31 cellular contexts compared by ENCODE assay signal in genomic region chr11:125401235-125401634, GRCh38.
DNase-seq lines count a peak whose midpoint lies in the region; ATAC-seq and TF ChIP-seq lines count a peak whose summit lies in the region.
"Had no signal": no experiment of that assay in that cellular context is flagged by ENCODE, and none has a peak within 500 bp of the region (broad histone marks: within the 10 kb centered on the region; RNA-seq: fewer than 3 reads in every experiment).

No MANE protein-coding gene starts in this region.

- H3K79me2 ChIP-seq in GM23338 (replicated peaks; ENCODE audit: insufficient read depth) (no peaks in the 10 kb centered on the region), hepatocyte (no peaks in the 10 kb centered on the region)

- H3K4me3 Mint-ChIP-seq in GM23338 (peak overlapping the region; percentile 9; the same call in 1 of the 3 replicates), WTC11 (no peak overlapping the region)
- H3K4me3 Mint-ChIP-seq: activated CD4-positive, alpha-beta memory T cell treated with anti-CD3 and anti-CD28 coated beads for 36 hours; activated naive CD8-positive, alpha-beta T cell treated with anti-CD3 and anti-CD28 coated beads, Interleukin-2, amount 10 ng/mL, durations not matched to agents 7 days and 5 days; stimulated activated memory B cell treated with anti-CD40 and anti-IgM and Interleukin-4, amounts not matched to agents 10 μg/mL and 1 μg/mL and 100 μg/mL, for 72 hours had no signal

- peaks cover 56% of the 10 kb centered on the region for H3K4me1 Mint-ChIP-seq in GM23338
- H3K4me1 Mint-ChIP-seq in WTC11, result peaks cover 62% of the 10 kb centered on the region

- peak; percentile 35 for DNase-seq in GM23338 (ENCODE audit: low spot score)
- DNase-seq in WTC11 (ENCODE audit: low spot score), result no peak
- no peak for DNase-seq in hepatocyte (ENCODE audit: low spot score)
- peak; percentile 18 for DNase-seq in putamen (ENCODE audit: low spot score)
- DNase-seq in retina, result no peak
- no peak for DNase-seq in inferior parietal cortex (ENCODE audit: extremely low spot score)
- no peak for DNase-seq in activated naive CD4-positive, alpha-beta T cell treated with anti-CD3 and anti-CD28 coated beads, Interleukin-2, amount 50 U/mL, for 16 hours
- no peak for DNase-seq in NCI-H1436 treated with DMSO at 0.1 percent for 48 hours (lab: John Stamatoyannopoulos, UW)
- DNase-seq: ACHN; activated CD4-positive, alpha-beta memory T cell treated with anti-CD3 and anti-CD28 coated beads for 36 hours; activated CD4-positive, CD25-positive, alpha-beta regulatory T cell; activated CD8-positive, alpha-beta memory T cell treated with anti-CD3 and anti-CD28 coated beads, Interleukin-2, amount 50 U/mL, for 48 hours; activated naive CD8-positive, alpha-beta T cell treated with anti-CD3 and anti-CD28 coated beads, Interleukin-2, amount 10 ng/mL, durations not matched to agents 7 days and 5 days; Calu3; effector CD4-positive, alpha-beta T cell; foreskin melanocyte; NCI-H1092; NCI-H2029; NCI-H2227 treated with DMSO at 0.1 percent for 48 hours; NCI-H774; stimulated activated CD4-positive, alpha-beta T cell treated with anti-CD3 and anti-CD28 coated beads, Interleukin-4, amount 100 ng/mL, for 1 hour; T1000; uterus had no signal

- H2AFZ ChIP-seq in GM23338 (peak overlapping the region; percentile 44; the same call in 1 of the 2 replicates), hepatocyte (no peak overlapping the region)

- H3K4me2 ChIP-seq in GM23338, result peak overlapping the region; percentile 15; the same call in 1 of the 2 replicates
- no peak overlapping the region for H3K4me2 ChIP-seq in hepatocyte
- H3K4me2 ChIP-seq: BLaER1 had no signal

- H3K9me2 ChIP-seq in GM23338 (ENCODE audit: insufficient read depth) (0 out of 2 replicates have a peak, but pooled peaks cover 2% of the 10 kb centered on the region), hepatocyte (replicated peaks; ENCODE audit: insufficient read depth) (no peaks in the 10 kb centered on the region)

- ATAC-seq in GM23338, result peak; percentile 5
- peak; percentile 11 for ATAC-seq in WTC11
- ATAC-seq: esophagus mucosa; stimulated activated memory B cell treated with anti-CD40 and anti-IgM and Interleukin-4, amounts not matched to agents 10 μg/mL and 1 μg/mL and 100 μg/mL, for 72 hours had no signal

- H3K27ac Mint-ChIP-seq in GM23338, result peak overlapping the region; percentile 84; the same call in 1 of the 2 replicates
- peak overlapping the region; percentile 22; the same call in 1 of the 2 replicates for H3K27ac Mint-ChIP-seq in WTC11
- H3K27ac Mint-ChIP-seq: activated CD4-positive, alpha-beta memory T cell treated with anti-CD3 and anti-CD28 coated beads for 36 hours; activated naive CD8-positive, alpha-beta T cell treated with anti-CD3 and anti-CD28 coated beads, Interleukin-2, amount 10 ng/mL, durations not matched to agents 7 days and 5 days; activated T-helper 2 cell treated with anti-CD3 and anti-CD28 coated beads, Interferon-gamma antibody, Interleukin-2, Interleukin-4, amounts not matched to agents 10 μg/mL and 5 μg/mL and 100 μg/mL, durations not matched to agents 14 hours and 24 hours and 36 hours; progenitor cell of endocrine pancreas; stimulated activated memory B cell treated with anti-CD40 and anti-IgM and Interleukin-4, amounts not matched to agents 10 μg/mL and 1 μg/mL and 100 μg/mL, for 72 hours had no signal

- H4K20me1 ChIP-seq in GM23338 (replicated peaks; ENCODE audit: insufficient read depth) (no peaks in the 10 kb centered on the region), hepatocyte (ENCODE audit: insufficient read depth, poor library complexity, severe bottlenecking) (no peaks in the 10 kb centered on the region)
- H4K20me1 ChIP-seq: BLaER1 had no signal

- POLR2A ChIA-PET in WTC11 (lab: Charles Lee), result no interaction called here

- H3K4me3 ChIP-seq in GM23338, result no peak overlapping the region
- H3K4me3 ChIP-seq in hepatocyte, result no peak overlapping the region
- H3K4me3 ChIP-seq: BLaER1, lung, suprapubic skin, uterus had no signal

- H3K27ac ChIP-seq in GM23338 (ENCODE audit: low read depth) (no peak overlapping the region), hepatocyte (peak overlapping the region; percentile 77)
- H3K27ac ChIP-seq: BLaER1, HL-60, suprapubic skin, uterus had no signal

- TF ChIP-seq CTCF in GM23338 (conservative IDR thresholded peaks at IDR 0.05; ENCODE audit: low read depth in 2 of 2) (no peak), WTC11 (IDR thresholded peaks at IDR 0.05) (no peak), hepatocyte (IDR thresholded peaks at IDR 0.05; ENCODE audit: poor library complexity) (no peak)

- peaks cover 30% of the 10 kb centered on the region for H3K4me1 ChIP-seq in GM23338 (ENCODE audit: insufficient read depth)
- peaks cover 15% of the 10 kb centered on the region for H3K4me1 ChIP-seq in hepatocyte (ENCODE audit: insufficient read depth)
- H3K4me1 ChIP-seq: uterus had no signal

- no peaks in the 10 kb centered on the region for H3K27me3 ChIP-seq in GM23338 (ENCODE audit: insufficient read depth)
- H3K27me3 ChIP-seq in hepatocyte, result no peaks in the 10 kb centered on the region
- H3K27me3 ChIP-seq: BLaER1, uterus had no signal

- H3K27me3 Mint-ChIP-seq in GM23338 (ENCODE audit: insufficient read depth, low read depth, poor library complexity), result peaks cover 19% of the 10 kb centered on the region
- H3K27me3 Mint-ChIP-seq in WTC11 (ENCODE audit: low read depth), result peaks cover 17% of the 10 kb centered on the region
- H3K27me3 Mint-ChIP-seq: progenitor cell of endocrine pancreas had no signal

- H3K9me3 Mint-ChIP-seq in GM23338 (no peaks in the 10 kb centered on the region), WTC11 (no peaks in the 10 kb centered on the region)
- H3K9me3 Mint-ChIP-seq: activated CD4-positive, alpha-beta memory T cell treated with anti-CD3 and anti-CD28 coated beads for 36 hours; activated naive CD8-positive, alpha-beta T cell treated with anti-CD3 and anti-CD28 coated beads, Interleukin-2, amount 10 ng/mL, durations not matched to agents 7 days and 5 days; activated T-helper 2 cell treated with anti-CD3 and anti-CD28 coated beads, Interferon-gamma antibody, Interleukin-2, Interleukin-4, amounts not matched to agents 10 μg/mL and 5 μg/mL and 100 μg/mL, durations not matched to agents 14 hours and 24 hours and 36 hours; stimulated activated memory B cell treated with anti-CD40 and anti-IgM and Interleukin-4, amounts not matched to agents 10 μg/mL and 1 μg/mL and 100 μg/mL, for 72 hours had no signal

- WGBS in hepatocyte (ENCODE audit: low lambda C conversion rate, missing lambda C conversion rate), result 79% methylated on average over 12 of the region's 12 CpGs

- no peaks in the 10 kb centered on the region for H3K36me3 ChIP-seq in GM23338 (ENCODE audit: insufficient read depth)
- no peaks in the 10 kb centered on the region for H3K36me3 ChIP-seq in hepatocyte (replicated peaks; ENCODE audit: insufficient read depth, low read depth)
- H3K36me3 ChIP-seq: BLaER1, uterus had no signal

- CTCF ChIA-PET in WTC11 (lab: Charles Lee), result interaction anchor here (1.0 to 10.4 kb wide), 6 partner anchors 20 to 310 kb away, joined by 3 to 96 read pairs (median 4); no protein-coding TSS in a partner anchor

- H3K36me3 Mint-ChIP-seq in GM23338 (ENCODE audit: low read depth) (no peaks in the 10 kb centered on the region), WTC11 (no peaks in the 10 kb centered on the region)
- H3K36me3 Mint-ChIP-seq: activated CD4-positive, alpha-beta memory T cell treated with anti-CD3 and anti-CD28 coated beads for 36 hours; activated naive CD8-positive, alpha-beta T cell treated with anti-CD3 and anti-CD28 coated beads, Interleukin-2, amount 10 ng/mL, durations not matched to agents 7 days and 5 days; stimulated activated memory B cell treated with anti-CD40 and anti-IgM and Interleukin-4, amounts not matched to agents 10 μg/mL and 1 μg/mL and 100 μg/mL, for 72 hours had no signal

- no peaks in the 10 kb centered on the region for H3K9me3 ChIP-seq in hepatocyte (ENCODE audit: low read depth)
- H3K9me3 ChIP-seq: BLaER1, suprapubic skin, uterus had no signal

- H3F3A ChIP-seq in GM23338 (replicated peaks; ENCODE audit: low read depth), result no peaks in the 10 kb centered on the region

TF ChIP-seq in GM23338, 12 proteins besides CTCF, POLR2A, EP300 and RAD21 (continues in another document):
- no peak for TF ChIP-seq ZNF114 (CRISPR knock-in tag; IDR thresholded peaks at IDR 0.05)

TF ChIP-seq in WTC11, 78 proteins besides CTCF, POLR2A, EP300 and RAD21:
- TF ChIP-seq GABPB1 (CRISPR knock-in tag; IDR thresholded peaks at IDR 0.05) (no peak), MAX (CRISPR knock-in tag; IDR thresholded peaks at IDR 0.05) (0 out of 2 replicates have a peak, but pooled peaks have one; percentile 14)

Comparison
In these comparisons a context has a peak if more than half of its experiments do, and no peak if none do; other contexts are left out.
1. DNase-seq: peak in GM23338 (single experiment) and putamen (single experiment); none in WTC11 (single experiment), hepatocyte (single experiment), retina (single experiment), inferior parietal cortex (single experiment), activated naive CD4-positive, alpha-beta T cell treated with anti-CD3 and anti-CD28 coated beads, Interleukin-2, amount 50 U/mL, for 16 hours (single experiment) and NCI-H1436 treated with DMSO at 0.1 percent for 48 hours (single experiment).